In the genomic region with DNA sequence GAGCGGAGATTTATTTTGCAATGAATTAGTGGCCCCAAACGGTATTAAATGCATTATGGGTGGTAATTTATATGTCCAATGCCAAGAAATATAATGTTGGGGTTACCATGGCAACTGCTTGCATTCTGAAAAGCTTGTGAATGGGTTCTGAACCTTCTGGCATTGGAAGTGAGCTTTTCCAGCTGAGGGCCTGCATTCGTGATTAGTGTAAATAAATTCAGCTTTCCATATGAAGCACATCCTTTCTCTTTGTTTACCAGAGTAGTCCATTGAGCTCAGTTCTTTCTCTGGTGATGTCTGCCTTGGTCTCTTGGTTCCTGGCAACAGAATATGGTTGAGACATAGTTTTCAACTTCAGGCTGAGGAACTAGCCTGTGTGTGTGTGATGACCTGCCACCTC, we compare ENCODE assay signal across 17 cellular contexts. TPM values are rescaled to one million over a fixed set of nuclear protein-coding genes. Genes with fewer than 3 reads are reported as not detected.
DNase-seq lines count a peak whose midpoint lies in the region; ATAC-seq, FAIRE-seq and TF ChIP-seq lines count a peak whose summit lies in the region.
"Had no signal": no experiment of that assay in that cellular context is flagged by ENCODE, and none has a peak within 500 bp of the region (broad histone marks: within the 10 kb centered on the region; RNA-seq: fewer than 3 reads in every experiment).

No MANE protein-coding gene starts in this region.

- no peak for TF ChIP-seq CTCF in AG04450 (IDR thresholded peaks at IDR 0.05; ENCODE audit: low read depth, low read length)
- TF ChIP-seq CTCF in fibroblast of villous mesenchyme (IDR thresholded peaks at IDR 0.05; ENCODE audit: insufficient read depth, low read depth, low read length) = no peak

- H3K27me3 Mint-ChIP-seq in activated T-helper 1 cell treated with anti-CD3 and anti-CD28 coated beads, Interleukin-12 subunit alpha, Interleukin-12 subunit beta, Interleukin-2, Interleukin-4 antibody, amounts not matched to agents 30 ng/mL and 10 ng/mL and 1 ng/mL, durations not matched to agents 14 hours and 24 hours and 36 hours (ENCODE audit: insufficient read depth) = no peaks in the 10 kb centered on the region

- POLR2A ChIA-PET in AG04450 (lab: Yijun Ruan, JAX) = interaction anchor here (0.6 to 1.3 kb wide), 5 partner anchors 17 to 505 kb away, joined by 3 to 5 read pairs (median 3); a partner anchor contains a TSS

- DNase-seq in AG04450 (ENCODE audit: low read depth, low spot score) (peak; percentile 93), GM19239 (ENCODE audit: insufficient read length, low spot score) (no peak), fibroblast of villous mesenchyme (ENCODE audit: low read depth) (peak; percentile 59)
- DNase-seq in activated T-helper 1 cell treated with anti-CD3 and anti-CD28 coated beads, Interleukin-12 subunit alpha, Interleukin-12 subunit beta, Interleukin-2, Interleukin-4 antibody, amounts not matched to agents 30 ng/mL and 10 ng/mL and 1 ng/mL, durations not matched to agents 14 hours and 24 hours and 36 hours (ENCODE audit: low spot score) = no peak
- no peak for DNase-seq in activated naive CD4-positive, alpha-beta T cell treated with anti-CD3 and anti-CD28 coated beads, Interleukin-2, amount 50 U/mL, for 72 hours (ENCODE audit: low spot score in 2 of 2)
- DNase-seq: activated naive CD4-positive, alpha-beta T cell treated with anti-CD3 and anti-CD28 coated beads for 36 hours; DMS79; ovary; stimulated activated CD4-positive, alpha-beta T cell treated with anti-CD3 and anti-CD28 coated beads, Interleukin-4, amount 100 ng/mL, for 4 hours; upper lobe of left lung had no signal

- no peak overlapping the region for H3K4me3 Mint-ChIP-seq in activated T-helper 1 cell treated with anti-CD3 and anti-CD28 coated beads, Interleukin-12 subunit alpha, Interleukin-12 subunit beta, Interleukin-2, Interleukin-4 antibody, amounts not matched to agents 30 ng/mL and 10 ng/mL and 1 ng/mL, durations not matched to agents 14 hours and 24 hours and 36 hours
- H3K4me3 Mint-ChIP-seq: activated naive CD4-positive, alpha-beta T cell treated with anti-CD3 and anti-CD28 coated beads for 36 hours had no signal

- CTCF ChIA-PET in AG04450 (lab: Charles Lee) = interaction anchor here (0.6 kb wide), 1 partner anchor 21 kb away, joined by 3 read pairs; no protein-coding TSS in a partner anchor

- no peaks in the 10 kb centered on the region for H3K9me3 ChIP-seq in AG04450 (ENCODE audit: control insufficient read depth, insufficient read depth, low read length)
- H3K9me3 ChIP-seq: breast epithelium, ovary, upper lobe of left lung had no signal

- peak overlapping the region; percentile 80 for H3K27ac ChIP-seq in AG04450 (ENCODE audit: low read depth, low read length)
- H3K27ac ChIP-seq: breast epithelium, ovary, upper lobe of left lung, VCaP had no signal

- ATAC-seq in HG03095 (IDR thresholded peaks at IDR 0.05; ENCODE audit: unreplicated experiment) = no peak
- ATAC-seq in activated naive CD4-positive, alpha-beta T cell treated with anti-CD3 and anti-CD28 coated beads, Interleukin-2, amount 50 U/mL, for 72 hours = no peak
- ATAC-seq in HG03469 (IDR thresholded peaks at IDR 0.05; ENCODE audit: unreplicated experiment) = no peak
- no peak for ATAC-seq in HG03280 (IDR thresholded peaks at IDR 0.05; ENCODE audit: unreplicated experiment)
- ATAC-seq: Panc1 had no signal

- no peak overlapping the region for H3K4me3 ChIP-seq in AG04450 (ENCODE audit: low read depth, low read length)
- no peak overlapping the region for H3K4me3 ChIP-seq in fibroblast of villous mesenchyme (ENCODE audit: low read depth, low read length)
- H3K4me3 ChIP-seq: breast epithelium, ovary, upper lobe of left lung had no signal

- no peaks in the 10 kb centered on the region for H3K27me3 ChIP-seq in AG04450 (ENCODE audit: control insufficient read depth, insufficient read depth, low read length)
- H3K27me3 ChIP-seq: breast epithelium, ovary, upper lobe of left lung had no signal

- intact Hi-C loops in activated T-helper 1 cell treated with anti-CD3 and anti-CD28 coated beads, Interleukin-12 subunit alpha, Interleukin-12 subunit beta, Interleukin-2, Interleukin-4 antibody, amounts not matched to agents 30 ng/mL and 10 ng/mL and 1 ng/mL, durations not matched to agents 14 hours and 24 hours and 36 hours (cut with micrococcal nuclease) = no loop called here

- peak; percentile 4 for FAIRE-seq in GM19239 (lab: Jason Lieb, UNC)
- FAIRE-seq: endometrium had no signal

- peaks cover 42% of the 10 kb centered on the region for H3K36me3 Mint-ChIP-seq in activated T-helper 1 cell treated with anti-CD3 and anti-CD28 coated beads, Interleukin-12 subunit alpha, Interleukin-12 subunit beta, Interleukin-2, Interleukin-4 antibody, amounts not matched to agents 30 ng/mL and 10 ng/mL and 1 ng/mL, durations not matched to agents 14 hours and 24 hours and 36 hours (ENCODE audit: low read depth)
- H3K36me3 Mint-ChIP-seq in activated naive CD4-positive, alpha-beta T cell treated with anti-CD3 and anti-CD28 coated beads, Interleukin-2, amount 50 U/mL, for 72 hours = peaks cover 20 to 45% of the 10 kb centered on the region in 2 donors

- H3K27ac Mint-ChIP-seq in activated T-helper 1 cell treated with anti-CD3 and anti-CD28 coated beads, Interleukin-12 subunit alpha, Interleukin-12 subunit beta, Interleukin-2, Interleukin-4 antibody, amounts not matched to agents 30 ng/mL and 10 ng/mL and 1 ng/mL, durations not matched to agents 14 hours and 24 hours and 36 hours = peak overlapping the region; percentile 23
- H3K27ac Mint-ChIP-seq in activated naive CD4-positive, alpha-beta T cell treated with anti-CD3 and anti-CD28 coated beads, Interleukin-2, amount 50 U/mL, for 72 hours = peak overlapping the region in 1 of 2 donors; percentile 48

- no peaks in the 10 kb centered on the region for H3K9me3 Mint-ChIP-seq in activated T-helper 1 cell treated with anti-CD3 and anti-CD28 coated beads, Interleukin-12 subunit alpha, Interleukin-12 subunit beta, Interleukin-2, Interleukin-4 antibody, amounts not matched to agents 30 ng/mL and 10 ng/mL and 1 ng/mL, durations not matched to agents 14 hours and 24 hours and 36 hours
- H3K9me3 Mint-ChIP-seq in activated naive CD4-positive, alpha-beta T cell treated with anti-CD3 and anti-CD28 coated beads, Interleukin-2, amount 50 U/mL, for 72 hours = no peaks in the 10 kb centered on the region
- H3K9me3 Mint-ChIP-seq: activated naive CD4-positive, alpha-beta T cell treated with anti-CD3 and anti-CD28 coated beads for 36 hours had no signal

- H3K4me1 Mint-ChIP-seq in activated T-helper 1 cell treated with anti-CD3 and anti-CD28 coated beads, Interleukin-12 subunit alpha, Interleukin-12 subunit beta, Interleukin-2, Interleukin-4 antibody, amounts not matched to agents 30 ng/mL and 10 ng/mL and 1 ng/mL, durations not matched to agents 14 hours and 24 hours and 36 hours (ENCODE audit: low read depth) = peaks cover 74% of the 10 kb centered on the region

RNA-seq across cellular contexts. Expression of a gene that starts 51.9 kb away (rescaled TPM):
- polyA plus RNA-seq in AG04450 (2011; rRNA removed) = 24.9 and 25.3 TPM in 2 replicates
- 34.8 and 43.2 TPM in 2 replicates for polyA minus RNA-seq in AG04450 (2011; rRNA and poly(A)+ RNA removed)
- total RNA-seq in activated T-helper 1 cell treated with anti-CD3 and anti-CD28 coated beads, Interleukin-12 subunit alpha, Interleukin-12 subunit beta, Interleukin-2, Interleukin-4 antibody, amounts not matched to agents 30 ng/mL and 10 ng/mL and 1 ng/mL, durations not matched to agents 14 hours and 24 hours and 36 hours = 69.2 and 73.1 TPM in 2 replicates
- 16.1 and 30.7 TPM in 2 replicates for total RNA-seq in fibroblast of villous mesenchyme
- 10 to 100 TPM; 54.9 to 97.0 TPM for total RNA-seq in activated naive CD4-positive, alpha-beta T cell treated with anti-CD3 and anti-CD28 coated beads, Interleukin-2, amount 50 U/mL, for 72 hours

Comparison
In these comparisons a context has a peak if more than half of its experiments do, and no peak if none do; other contexts are left out.
1. DNase-seq: peak in AG04450 (single experiment) and fibroblast of villous mesenchyme (single experiment); none in GM19239 (single experiment), activated T-helper 1 cell treated with anti-CD3 and anti-CD28 coated beads, Interleukin-12 subunit alpha, Interleukin-12 subunit beta, Interleukin-2, Interleukin-4 antibody, amounts not matched to agents 30 ng/mL and 10 ng/mL and 1 ng/mL, durations not matched to agents 14 hours and 24 hours and 36 hours (single experiment) and activated naive CD4-positive, alpha-beta T cell treated with anti-CD3 and anti-CD28 coated beads, Interleukin-2, amount 50 U/mL, for 72 hours (0 of 2).